Comparison of ENCODE assay signal across 21 cellular contexts in the genomic region with DNA sequence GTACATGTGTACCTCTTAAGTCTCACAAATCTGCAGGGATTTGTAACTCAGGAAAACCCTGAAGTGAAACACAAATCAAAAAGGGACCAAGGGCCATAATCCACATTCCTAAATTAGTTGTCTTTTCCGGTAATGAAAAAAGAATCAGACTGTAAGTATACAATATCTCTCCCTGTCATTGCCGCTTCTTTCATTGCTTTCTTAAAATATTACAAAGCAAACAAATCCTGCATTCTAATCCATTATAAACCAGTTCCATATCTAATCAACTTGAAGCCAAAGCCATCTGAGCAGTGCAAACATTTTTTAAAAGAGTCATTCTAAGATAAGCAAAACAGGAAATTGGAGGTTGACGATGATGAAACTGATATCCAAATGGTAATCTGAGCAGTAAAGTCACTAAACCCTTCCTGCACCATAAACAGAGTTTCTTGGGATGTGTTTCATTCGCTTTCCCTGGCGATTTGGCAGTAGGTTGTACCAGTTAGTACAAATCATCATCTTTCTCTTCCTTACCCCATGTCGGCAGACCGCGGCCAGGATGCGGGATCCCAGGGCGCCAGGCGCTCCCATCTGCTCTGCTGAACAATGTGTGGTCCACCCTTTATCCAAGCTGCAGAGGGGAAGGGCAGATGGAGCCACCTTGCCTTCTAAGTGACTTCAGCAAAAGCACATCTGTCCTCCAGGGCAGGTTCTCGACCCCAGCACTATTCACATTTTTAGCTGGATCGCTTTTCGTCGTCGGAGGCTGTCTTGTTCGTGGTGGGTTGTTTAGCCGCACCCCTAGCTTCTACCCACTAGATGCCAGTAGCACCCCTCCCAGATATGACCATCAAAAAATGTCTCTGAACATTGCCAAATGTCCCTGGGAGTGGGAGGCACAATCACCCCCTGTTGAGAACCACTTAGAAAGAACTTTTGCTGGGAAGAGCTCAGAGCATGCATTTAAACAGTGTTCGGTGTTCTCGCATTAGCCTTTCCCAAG. TPM values are rescaled to one million over a fixed set of nuclear protein-coding genes. Genes with fewer than 3 reads are reported as not detected.
DNase-seq lines count a peak whose midpoint lies in the region; ATAC-seq, FAIRE-seq and TF ChIP-seq lines count a peak whose summit lies in the region.
"Had no signal": no experiment of that assay in that cellular context is flagged by ENCODE, and none has a peak within 500 bp of the region (broad histone marks: within the 10 kb centered on the region; RNA-seq: fewer than 3 reads in every experiment).

No MANE protein-coding gene starts in this region.

- H3K9me3 Mint-ChIP-seq in H9 = peaks cover 0 to 4% of the 10 kb centered on the region in 2 experiments; a peak in 2 of 5 replicates

- no peak overlapping the region for H3K9ac ChIP-seq in H9 (ENCODE audit: extremely low read depth, insufficient read length, low read length)

- H2BK20ac ChIP-seq in H9 (ENCODE audit: low read depth, low read length, poor library complexity, severe bottlenecking) = no peak overlapping the region

- H3K18ac ChIP-seq in H9 (ENCODE audit: insufficient read length, low read depth, low read length) = no peak overlapping the region

- H3K27ac Mint-ChIP-seq in H9 = no peak overlapping the region
- H3K27ac Mint-ChIP-seq: activated naive CD4-positive, alpha-beta T cell treated with anti-CD3 and anti-CD28 coated beads, Interleukin-2, amount 50 U/mL, for 24 hours had no signal

- ATAC-seq in GM18870 (IDR thresholded peaks at IDR 0.05; ENCODE audit: unreplicated experiment) (no peak), left lung (no peak)
- ATAC-seq: activated CD4-positive, CD25-positive, alpha-beta regulatory T cell treated with anti-CD3 and anti-CD28 coated beads, Interleukin-2, amount 50 U/mL, for 24 hours; gastrocnemius medialis; Panc1 had no signal

- no peak overlapping the region for H2AK5ac ChIP-seq in H9 (ENCODE audit: insufficient read length, low read length)

- no peak overlapping the region for H3K4me2 ChIP-seq in H9 (ENCODE audit: insufficient read depth, insufficient read length, low read length)

- no peak for TF ChIP-seq CTCF in C4-2B (conservative IDR thresholded peaks at IDR 0.05)
- TF ChIP-seq CTCF in H9 (conservative IDR thresholded peaks at IDR 0.05) = peak; percentile 49
- 0 out of 2 replicates have a peak, but pooled peaks have one; percentile 31 for TF ChIP-seq CTCF in WERI-Rb-1 (IDR thresholded peaks at IDR 0.05; ENCODE audit: low read depth, low read length)
- no peak for TF ChIP-seq CTCF in left lung (IDR thresholded peaks at IDR 0.05)

- peaks cover 0 to 3% of the 10 kb centered on the region in 2 experiments; a peak in 1 of 4 replicates for H3K4me1 Mint-ChIP-seq in H9

- H4K20me1 ChIP-seq in H9 (ENCODE audit: control insufficient read depth, insufficient read depth, insufficient read length) = no peaks in the 10 kb centered on the region

- peak overlapping the region; percentile 60 for H3K27ac ChIP-seq in C4-2B
- no peak overlapping the region for H3K27ac ChIP-seq in H9 (ENCODE audit: insufficient read length, low read depth, low read length)
- no peak overlapping the region for H3K27ac ChIP-seq in WERI-Rb-1
- no peak overlapping the region for H3K27ac ChIP-seq in left lung
- H3K27ac ChIP-seq: cardiac muscle cell, gastrocnemius medialis had no signal

- H3K14ac ChIP-seq in H9 (ENCODE audit: insufficient read depth, low read length) = no peak overlapping the region

- intact Hi-C loops in left lung (cut with DNase I) = no loop called here

- no peak overlapping the region for H3K4me3 ChIP-seq in WERI-Rb-1 (ENCODE audit: low read depth, low read length)
- no peak overlapping the region for H3K4me3 ChIP-seq in left lung
- H3K4me3 ChIP-seq: cardiac muscle cell, gastrocnemius medialis had no signal

- no peak overlapping the region for H2BK12ac ChIP-seq in H9 (ENCODE audit: insufficient read length, low read depth, low read length)

- no peaks in the 10 kb centered on the region for H3K79me2 ChIP-seq in H9 (ENCODE audit: insufficient read depth, low read length)

- H3K36me3 ChIP-seq in WERI-Rb-1 (no peaks in the 10 kb centered on the region), left lung (no peaks in the 10 kb centered on the region)
- H3K36me3 ChIP-seq: BE2C, cardiac muscle cell, gastrocnemius medialis had no signal

- H2BK5ac ChIP-seq in H9 (ENCODE audit: insufficient read length, low read length) = no peak overlapping the region

- no peak overlapping the region for H2BK120ac ChIP-seq in H9 (ENCODE audit: low read depth, low read length, poor library complexity, severe bottlenecking)

- FAIRE-seq in urothelium cell line (lab: Jason Lieb, UNC) = no peak
- FAIRE-seq: endometrium, GM12891, HTR-8/SVneo, keratinocyte had no signal

- no CpG with 5 or more reads among the region's 20 CpGs for WGBS in H9 (ENCODE audit: extremely low coverage, insufficient read length, low lambda C conversion rate)

- no peaks in the 10 kb centered on the region for H3K79me1 ChIP-seq in H9 (ENCODE audit: insufficient read depth, low read depth, low read length, poor library complexity, severe bottlenecking)

- no peak overlapping the region for H4K91ac ChIP-seq in H9 (ENCODE audit: insufficient read length, low read depth, low read length)

- H2BK15ac ChIP-seq in H9 (ENCODE audit: low read depth, low read length) = no peak overlapping the region

- H3K27me3 ChIP-seq in H9 (ENCODE audit: insufficient read depth, low read length) (no peaks in the 10 kb centered on the region), WERI-Rb-1 (ENCODE audit: insufficient read depth, low read depth, severe bottlenecking) (peaks cover 3% of the 10 kb centered on the region), left lung (no peaks in the 10 kb centered on the region)
- H3K27me3 ChIP-seq: BE2C, cardiac muscle cell had no signal

- no peaks in the 10 kb centered on the region for H3K23me2 ChIP-seq in H9 (ENCODE audit: insufficient read length, low read depth, low read length, poor library complexity, severe bottlenecking)

- no peak overlapping the region for H3K56ac ChIP-seq in H9 (ENCODE audit: insufficient read length, low read depth, low read length)

- peaks cover 10% of the 10 kb centered on the region for H3K27me3 Mint-ChIP-seq in H9 (ENCODE audit: low read depth)
- H3K27me3 Mint-ChIP-seq: activated naive CD4-positive, alpha-beta T cell treated with anti-CD3 and anti-CD28 coated beads, Interleukin-2, amount 50 U/mL, for 24 hours had no signal

- H3K23ac ChIP-seq in H9 (ENCODE audit: insufficient read length, low read depth, low read length) = no peak overlapping the region

- no peak overlapping the region for H2AFZ ChIP-seq in H9 (ENCODE audit: low read length)

- DNase-seq in H9 = peak; percentile 35
- DNase-seq in WERI-Rb-1 = no peak
- peak; percentile 55 for DNase-seq in left kidney (ENCODE audit: low read depth, low spot score)
- no peak for DNase-seq in urothelium cell line (ENCODE audit: low spot score)
- DNase-seq in left lung = no peak
- DNase-seq: activated CD8-positive, alpha-beta memory T cell treated with anti-CD3 and anti-CD28 coated beads, Interleukin-2, amount 50 U/mL, for 4 hours; BE2C; EL; gastrocnemius medialis; NCI-H446 had no signal

- H3K4me3 Mint-ChIP-seq in H9 = no peak overlapping the region
- H3K4me3 Mint-ChIP-seq: activated naive CD4-positive, alpha-beta T cell treated with anti-CD3 and anti-CD28 coated beads, Interleukin-2, amount 50 U/mL, for 24 hours had no signal

- no peak overlapping the region for H3K4ac ChIP-seq in H9 (ENCODE audit: low read depth, low read length)

- H3K36me3 Mint-ChIP-seq in H9 (ENCODE audit: insufficient read depth in 1 of 3, low read depth in 3 of 3) = no peaks in the 10 kb centered on the region

- H3K4me1 ChIP-seq in H9 (ENCODE audit: insufficient read depth, low read length) (no peaks in the 10 kb centered on the region), left lung (no peaks in the 10 kb centered on the region)
- H3K4me1 ChIP-seq: BE2C, gastrocnemius medialis had no signal

- H3K9me3 ChIP-seq in H9 (ENCODE audit: control insufficient read depth, low read depth, low read length) (no peaks in the 10 kb centered on the region), WERI-Rb-1 (ENCODE audit: severe bottlenecking) (no peaks in the 10 kb centered on the region), left lung (peaks cover 0 to 15% of the 10 kb centered on the region in 2 donors)
- H3K9me3 ChIP-seq: BE2C had no signal

- H3T11ph ChIP-seq in H9 (ENCODE audit: low read length) = no peak overlapping the region

- H4K8ac ChIP-seq in H9 (replicated peaks; ENCODE audit: insufficient read length, low read depth, low read length) = no peak overlapping the region

- no peak overlapping the region for H4K5ac ChIP-seq in H9 (ENCODE audit: insufficient read length, low read depth, low read length)

RNA-seq across cellular contexts. Expression of a gene that starts 58.4 kb away (rescaled TPM):
- total RNA-seq in H9 (2021) = not detected in 2 replicates
- total RNA-seq in left lung = not detected
- total RNA-seq: cardiac muscle cell, temporal lobe had no signal

Comparison
In these comparisons a context has a peak if more than half of its experiments do, and no peak if none do; other contexts are left out.
1. CTCF ChIP-seq: peak in H9 (single experiment) and WERI-Rb-1 (single experiment); none in C4-2B (single experiment) and left lung (0 of 2).
2. DNase-seq: peak in H9 (single experiment) and left kidney (single experiment); none in WERI-Rb-1 (single experiment), urothelium cell line (single experiment) and left lung (0 of 2).